ENCODE assay signal across 23 cellular contexts in genomic region chr5:169503899-169504298, GRCh38.
"Had no signal": no experiment of that assay in that cellular context is flagged by ENCODE, and none has a peak within 500 bp of the region (broad histone marks: within the 10 kb centered on the region; RNA-seq: fewer than 3 reads in every experiment).

No MANE protein-coding gene starts in this region.

- DNase-seq: activated CD4-positive, alpha-beta T cell treated with anti-CD3 and anti-CD28 coated beads, Interleukin-2, amount 10 ng/mL, durations not matched to agents 7 days and 5 days; activated CD4-positive, CD25-positive, alpha-beta regulatory T cell treated with anti-CD3 and anti-CD28 coated beads, Interleukin-2, amount 50 U/mL, for 72 hours; activated CD8-positive, alpha-beta T cell treated with anti-CD3 and anti-CD28 coated beads for 36 hours; activated gamma-delta T cell treated with Interleukin-2 at 50 U/mL for 16 hours; brain microvascular endothelial cell; central memory CD4-positive, alpha-beta T cell; effector memory CD4-positive, alpha-beta T cell; esophagus squamous epithelium; gastrocnemius medialis; hippocampal formation; kidney glomerular epithelial cell; left ventricle myocardium inferior; nephron progenitor cell; pancreas; psoas muscle; stimulated activated CD4-positive, alpha-beta T cell treated with anti-CD3 and anti-CD28 coated beads, Interleukin-1b, Interleukin-23, amount 100 ng/mL, for 48 hours; stimulated activated naive CD8-positive, alpha-beta T cell treated with anti-CD3 and anti-CD28 coated beads, Interleukin-15, amount 100 ng/mL, for 72 hours; T1000; tibial artery had no signal

- H3K4me1 ChIP-seq: ascending aorta, esophagus squamous epithelium, gastrocnemius medialis, left ventricle myocardium inferior, pancreas, psoas muscle, right atrium auricular region had no signal

- H3K4me3 ChIP-seq: ascending aorta, esophagus squamous epithelium, gastrocnemius medialis, left ventricle myocardium inferior, pancreas, psoas muscle, right atrium auricular region, tibial artery had no signal

- H3K9me3 ChIP-seq: ascending aorta, esophagus squamous epithelium, gastrocnemius medialis, left ventricle myocardium inferior, pancreas, psoas muscle, right atrium auricular region, tibial artery had no signal

- H3K36me3 ChIP-seq: ascending aorta, brain microvascular endothelial cell, esophagus squamous epithelium, gastrocnemius medialis, left ventricle myocardium inferior, pancreas, right atrium auricular region, tibial artery had no signal

- ATAC-seq: activated CD8-positive, alpha-beta T cell treated with anti-CD3 and anti-CD28 coated beads for 36 hours; activated naive CD4-positive, alpha-beta T cell treated with anti-CD3 and anti-CD28 coated beads, Interleukin-2, amount 50 U/mL, for 72 hours; gastrocnemius medialis; pancreas; psoas muscle; stimulated activated effector memory CD8-positive, alpha-beta T cell treated with anti-CD3 and anti-CD28 coated beads, Interleukin-12 subunit alpha, Interleukin-12 subunit beta, amount 100 ng/mL, for 72 hours; stimulated activated naive CD8-positive, alpha-beta T cell treated with anti-CD3 and anti-CD28 coated beads, Interleukin-15, amount 100 ng/mL, for 72 hours had no signal
